In the genomic region with DNA sequence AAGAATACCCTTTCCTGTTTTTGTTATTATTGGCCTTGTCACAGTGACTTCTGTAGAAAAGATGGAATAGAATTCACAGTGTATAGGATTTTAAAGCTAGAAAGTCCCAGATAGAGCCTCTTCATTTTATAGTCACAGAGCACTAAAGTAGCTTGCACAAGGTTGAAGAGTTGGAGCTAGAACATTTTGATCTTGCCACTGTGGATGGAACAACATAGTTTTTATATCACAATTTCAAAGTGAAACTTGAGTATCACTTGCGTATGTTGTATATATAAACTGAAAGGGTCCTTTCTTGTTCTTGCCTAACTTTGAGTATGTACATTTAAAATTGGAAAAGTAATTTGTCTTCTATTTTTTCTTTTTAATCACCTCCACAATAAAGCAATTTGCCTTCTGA, we compare ENCODE assay signal across 8 cellular contexts. TPM values are rescaled to one million over a fixed set of nuclear protein-coding genes. Genes with fewer than 3 reads are reported as not detected.
DNase-seq lines count a peak whose midpoint lies in the region; FAIRE-seq and TF ChIP-seq lines count a peak whose summit lies in the region.

No MANE protein-coding gene starts in this region.

- no peak for FAIRE-seq in D721Med (lab: Jason Lieb, UNC)

- H3K4me3 ChIP-seq in AG09309 (ENCODE audit: control insufficient read depth, low read depth, low read length): 0 out of 2 replicates have a peak overlapping the region, but pooled peaks have one; percentile 1
- H3K4me3 ChIP-seq in HUES48 (ENCODE audit: low read depth, low read length): peak overlapping the region; percentile 74
- H3K4me3 ChIP-seq in choroid plexus epithelial cell (ENCODE audit: low read depth, low read length): peak overlapping the region; percentile 27
- H3K4me3 ChIP-seq in Peyer's patch: peak overlapping the region in 2 of 4 donors; percentile 1 to 4

- peaks cover 23% of the 10 kb centered on the region for H3K4me1 ChIP-seq in HUES48 (ENCODE audit: control insufficient read depth, insufficient read depth, low read length)
- peaks cover 0 to 25% (median 2%) of the 10 kb centered on the region in 4 donors for H3K4me1 ChIP-seq in Peyer's patch

- H3K4me1 Mint-ChIP-seq in nephron progenitor cell: peaks cover 47% of the 10 kb centered on the region

- DNase-seq in AG09309 (ENCODE audit: low read depth): no peak
- peak; percentile 36 for DNase-seq in choroid plexus epithelial cell (ENCODE audit: low read depth)
- no peak for DNase-seq in nephron progenitor cell
- DNase-seq in Peyer's patch: no peak
- DNase-seq in D721Med (ENCODE audit: insufficient read length, low spot score): no peak
- no peak for DNase-seq in nucleus accumbens (lab: John Stamatoyannopoulos, UW)
- no peak for DNase-seq in substantia nigra (lab: John Stamatoyannopoulos, UW)

- no peak overlapping the region for H3K27ac ChIP-seq in HUES48 (ENCODE audit: low read depth, low read length)
- H3K27ac ChIP-seq in Peyer's patch: no peak overlapping the region
- no peak overlapping the region for H3K27ac ChIP-seq in substantia nigra (ENCODE audit: low read depth, low read length, poor library complexity, severe bottlenecking)

- no peaks in the 10 kb centered on the region for H3K27me3 Mint-ChIP-seq in nephron progenitor cell (ENCODE audit: low read depth, poor library complexity)

- H3K9me3 ChIP-seq in HUES48 (ENCODE audit: control insufficient read depth, insufficient read depth, low read length): no peaks in the 10 kb centered on the region
- H3K9me3 ChIP-seq in Peyer's patch: no peaks in the 10 kb centered on the region

- peaks cover 2% of the 10 kb centered on the region for H3K9me3 Mint-ChIP-seq in nephron progenitor cell

- TF ChIP-seq POLR2A in Peyer's patch (IDR thresholded peaks at IDR 0.05): no peak

- H3K36me3 ChIP-seq in HUES48 (ENCODE audit: control insufficient read depth, insufficient read depth, low read length): peaks cover 7% of the 10 kb centered on the region
- H3K36me3 ChIP-seq in Peyer's patch: no peaks in the 10 kb centered on the region

- H3K27ac Mint-ChIP-seq in nephron progenitor cell: no peak overlapping the region

- H3K36me3 Mint-ChIP-seq in nephron progenitor cell (ENCODE audit: low read depth): peaks cover 7% of the 10 kb centered on the region

- H3K27me3 ChIP-seq in HUES48 (ENCODE audit: control insufficient read depth, insufficient read depth, low read length): no peaks in the 10 kb centered on the region
- H3K27me3 ChIP-seq in Peyer's patch: no peaks in the 10 kb centered on the region

- TF ChIP-seq CTCF in AG09309 (IDR thresholded peaks at IDR 0.05; ENCODE audit: control insufficient read depth, insufficient read depth, low read depth, low read length, missing control alignments) (no peak), choroid plexus epithelial cell (conservative IDR thresholded peaks at IDR 0.05; ENCODE audit: low read depth, low read length) (no peak), nephron progenitor cell (IDR thresholded peaks at IDR 0.05) (no peak), Peyer's patch (IDR thresholded peaks at IDR 0.05) (no peak), D721Med (IDR thresholded peaks at IDR 0.05; ENCODE audit: insufficient read depth, missing control alignments) (no peak)

- peak overlapping the region; percentile 99 for H3K4me3 Mint-ChIP-seq in nephron progenitor cell

- no peak overlapping the region for H3K9ac ChIP-seq in HUES48 (ENCODE audit: low read depth, low read length)

RNA-seq across cellular contexts. Expression of gene USO1, which starts 2.7 kb away (rescaled TPM):
- total RNA-seq in Peyer's patch: 100 to 1,000 TPM in 1 of 4 donors, 10 to 100 TPM in 3; 34.5 to 106 (median 48.2) TPM

RNA-seq across cellular contexts. Expression of gene G3BP2, which starts 53.9 kb away (rescaled TPM):
- 100 to 1,000 TPM in 1 of 4 donors, 10 to 100 TPM in 3; 54.5 to 121 (median 89.8) TPM for total RNA-seq in Peyer's patch
